In the genomic region with DNA sequence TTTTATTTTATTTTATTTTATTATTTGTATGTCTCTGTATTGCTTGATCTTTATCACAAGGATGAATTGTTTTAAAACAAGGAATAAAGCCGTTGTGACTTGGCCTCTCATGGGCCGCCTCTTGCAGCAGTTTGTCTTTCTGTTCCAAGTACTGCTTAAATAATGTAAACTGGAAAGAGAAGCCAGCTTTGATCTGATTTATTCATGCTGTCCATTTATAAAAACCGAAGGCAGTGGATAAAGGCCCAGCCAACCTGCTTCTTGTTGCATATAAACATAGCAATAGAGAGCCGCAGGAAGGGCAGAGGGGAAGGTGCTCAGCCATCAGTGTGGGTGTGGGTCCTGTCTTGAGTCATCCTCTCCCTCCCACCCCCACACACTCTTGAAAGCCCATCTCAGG, we compare ENCODE assay signal across 25 cellular contexts.
A peak's percentile ranks its signal among the peaks of the same experiment; 100 is the strongest.
DNase-seq lines count a peak whose midpoint lies in the region; ATAC-seq, FAIRE-seq and TF ChIP-seq lines count a peak whose summit lies in the region.
"Had no signal": no experiment of that assay in that cellular context is flagged by ENCODE, and none has a peak within 500 bp of the region (broad histone marks: within the 10 kb centered on the region; RNA-seq: fewer than 3 reads in every experiment).

No MANE protein-coding gene starts in this region.

- no peak overlapping the region for H3K56ac ChIP-seq in H1 (replicated peaks; ENCODE audit: insufficient read length, low read depth, low read length)

- ATAC-seq in stimulated activated naive CD8-positive, alpha-beta T cell treated with anti-CD3 and anti-CD28 coated beads, Interleukin-15, Interleukin-2, amounts not matched to agents 100 U/mL and 50 U/mL, for 24 hours: peak; percentile 46
- no peak for ATAC-seq in stimulated activated naive CD8-positive, alpha-beta T cell treated with anti-CD3 and anti-CD28 coated beads, Interleukin-15, amount 100 ng/mL, for 72 hours
- ATAC-seq: A549, GM23338 had no signal

- H2AFZ ChIP-seq in H1 (ENCODE audit: low read length) (0 out of 2 replicates have a peak overlapping the region, but pooled peaks have one; percentile 44), neural progenitor cell (replicated peaks) (peak overlapping the region; percentile 34), Karpas-422 (ENCODE audit: low read length) (no peak overlapping the region)

- no peak for DNase-seq in stimulated activated naive CD8-positive, alpha-beta T cell treated with anti-CD3 and anti-CD28 coated beads, Interleukin-15, Interleukin-2, amounts not matched to agents 100 U/mL and 50 U/mL, for 24 hours
- no peak for DNase-seq in stimulated activated naive CD8-positive, alpha-beta T cell treated with anti-CD3 and anti-CD28 coated beads, Interleukin-15, amount 100 ng/mL, for 72 hours
- DNase-seq in H1 (ENCODE audit: low read depth in 1 of 2, low spot score in 2 of 2) (no peak), left kidney (ENCODE audit: low read depth, low spot score) (peak; percentile 29), neural progenitor cell (ENCODE audit: low spot score) (no peak), sigmoid colon (no peak), Karpas-422 (no peak)
- no peak for DNase-seq in effector CD8-positive, alpha-beta T cell (lab: John Stamatoyannopoulos, UW)
- DNase-seq: ACHN; AML-193; BE2C; Calu3; CD4-positive, alpha-beta T cell; CD8-positive, alpha-beta memory T cell; DMS53; DMS79 treated with DMSO at 0.1 percent for 48 hours; GF-D8; HCEC 1CT had no signal

- no peak overlapping the region for H3K18ac ChIP-seq in H1 (ENCODE audit: extremely low read depth, low read length)

- peaks cover 0 to 2% (median 0%) of the 10 kb centered on the region in 4 experiments; a peak in 1 of 7 replicates for H3K4me1 ChIP-seq in H1 (replicated peaks in 1 of 4; ENCODE audit: control insufficient read depth in 3 of 4, insufficient read depth in 4 of 4, low read length in 3 of 4)
- no peaks in the 10 kb centered on the region for H3K4me1 ChIP-seq in neural progenitor cell
- H3K4me1 ChIP-seq in sigmoid colon: peaks cover 0 to 9% (median 0%) of the 10 kb centered on the region in 4 donors
- no peaks in the 10 kb centered on the region for H3K4me1 ChIP-seq in Karpas-422 (ENCODE audit: low read length)
- H3K4me1 ChIP-seq: A549; BE2C; BLaER1 treated with 17β-estradiol and CSF1 and Interleukin-3, amounts not matched to agents 10 nM and 100 nM had no signal

- H3K36me3 ChIP-seq in H1 (ENCODE audit: control insufficient read depth in 2 of 4, insufficient read depth in 4 of 4, low read length in 3 of 4) (no peaks in the 10 kb centered on the region), neural progenitor cell (no peaks in the 10 kb centered on the region), sigmoid colon (no peaks in the 10 kb centered on the region), Karpas-422 (ENCODE audit: insufficient read depth, low read length) (no peaks in the 10 kb centered on the region)
- H3K36me3 ChIP-seq: BE2C; BLaER1 treated with 17β-estradiol and CSF1 and Interleukin-3, amounts not matched to agents 10 nM and 100 nM had no signal

- no peak overlapping the region for H2AK5ac ChIP-seq in H1 (ENCODE audit: low read depth, low read length)

- no peaks in the 10 kb centered on the region for H3K79me1 ChIP-seq in H1 (ENCODE audit: low read depth, low read length)

- no peak overlapping the region for H2BK12ac ChIP-seq in H1 (ENCODE audit: low read depth, low read length)

- H3K23me2 ChIP-seq in H1 (ENCODE audit: low read depth, low read length): no peaks in the 10 kb centered on the region

- no peak overlapping the region for H3K4me2 ChIP-seq in H1 (ENCODE audit: insufficient read depth in 1 of 2, low read depth in 2 of 2, low read length in 2 of 2)
- no peak overlapping the region for H3K4me2 ChIP-seq in neural progenitor cell
- no peak overlapping the region for H3K4me2 ChIP-seq in Karpas-422 (ENCODE audit: low read depth, low read length, poor library complexity, severe bottlenecking)
- H3K4me2 ChIP-seq: A549; BLaER1 treated with 17β-estradiol and CSF1 and Interleukin-3, amounts not matched to agents 10 nM and 100 nM; GM23338 had no signal

- H3K9ac ChIP-seq in H1 (replicated peaks in 1 of 4; ENCODE audit: extremely low read depth in 1 of 4, low read depth in 3 of 4, low read length in 3 of 4): no peak overlapping the region
- no peak overlapping the region for H3K9ac ChIP-seq in neural progenitor cell
- no peak overlapping the region for H3K9ac ChIP-seq in Karpas-422 (ENCODE audit: low read length)
- H3K9ac ChIP-seq: BLaER1 treated with 17β-estradiol and CSF1 and Interleukin-3, amounts not matched to agents 10 nM and 100 nM had no signal

- no peaks in the 10 kb centered on the region for H3F3A ChIP-seq in neural progenitor cell (ENCODE audit: low read depth)

- TF ChIP-seq EP300 in H1 (IDR thresholded peaks at IDR 0.05; ENCODE audit: borderline replicate concordance in 1 of 2, low read depth in 2 of 2, low read length in 2 of 2) (no peak), sigmoid colon (IDR thresholded peaks at IDR 0.05) (peak in 1 of 4 donors; percentile 47)

- POLR2A ChIA-PET in H1 (lab: Charles Lee; ENCODE audit: partially characterized antibody): no interaction called here

- no peak overlapping the region for H4K5ac ChIP-seq in H1 (ENCODE audit: insufficient read length, low read depth, low read length)

- H3K4me3 ChIP-seq in H1 (ENCODE audit: extremely low read depth in 1 of 4, insufficient read depth in 2 of 4, low read depth in 3 of 4, low read length in 4 of 4) (no peak overlapping the region), neural progenitor cell (no peak overlapping the region), sigmoid colon (no peak overlapping the region), Karpas-422 (ENCODE audit: low read length) (no peak overlapping the region)
- H3K4me3 ChIP-seq: A549; BLaER1 treated with 17β-estradiol and CSF1 and Interleukin-3, amounts not matched to agents 10 nM and 100 nM; GM23338 had no signal

- TF ChIP-seq CTCF in H1 (IDR thresholded peaks at IDR 0.05; ENCODE audit: control extremely low read depth in 1 of 3, insufficient read depth in 1 of 3, low read depth in 1 of 3, low read length in 3 of 3) (no peak), neural progenitor cell (IDR thresholded peaks at IDR 0.05) (no peak), sigmoid colon (IDR thresholded peaks at IDR 0.05) (no peak)

- H3K27me3 ChIP-seq in H1 (replicated peaks in 1 of 4; ENCODE audit: control insufficient read depth in 3 of 4, extremely low read depth in 1 of 4, insufficient read depth in 3 of 4, low read length in 3 of 4) (no peaks in the 10 kb centered on the region), neural progenitor cell (no peaks in the 10 kb centered on the region), sigmoid colon (no peaks in the 10 kb centered on the region), Karpas-422 (ENCODE audit: low read length) (no peaks in the 10 kb centered on the region)
- H3K27me3 ChIP-seq: BE2C; BLaER1 treated with 17β-estradiol and CSF1 and Interleukin-3, amounts not matched to agents 10 nM and 100 nM had no signal

- H3K27me3 Mint-ChIP-seq in stimulated activated naive CD8-positive, alpha-beta T cell treated with anti-CD3 and anti-CD28 coated beads, Interleukin-15, amount 100 ng/mL, for 72 hours: no peaks in the 10 kb centered on the region
- H3K27me3 Mint-ChIP-seq in neural progenitor cell (ENCODE audit: insufficient read depth, low read depth): peaks cover 4% of the 10 kb centered on the region
- H3K27me3 Mint-ChIP-seq: CD4-positive, alpha-beta T cell had no signal

- H3K79me2 ChIP-seq in H1 (ENCODE audit: control insufficient read depth in 1 of 2, insufficient read depth in 2 of 2, low read length in 2 of 2) (no peaks in the 10 kb centered on the region), neural progenitor cell (ENCODE audit: low read depth) (no peaks in the 10 kb centered on the region), Karpas-422 (ENCODE audit: low read length) (no peaks in the 10 kb centered on the region)

- H3K9me3 ChIP-seq in H1 (ENCODE audit: insufficient read depth in 2 of 2, low read depth in 1 of 2, low read length in 1 of 2): no peaks in the 10 kb centered on the region
- H3K9me3 ChIP-seq in neural progenitor cell (ENCODE audit: low read depth): no peaks in the 10 kb centered on the region
- no peaks in the 10 kb centered on the region for H3K9me3 ChIP-seq in sigmoid colon
- no peaks in the 10 kb centered on the region for H3K9me3 ChIP-seq in Karpas-422 (ENCODE audit: low read length)
- H3K9me3 ChIP-seq: BE2C had no signal

- H3K4me1 Mint-ChIP-seq in stimulated activated naive CD8-positive, alpha-beta T cell treated with anti-CD3 and anti-CD28 coated beads, Interleukin-15, amount 100 ng/mL, for 72 hours: peaks cover 7% of the 10 kb centered on the region
- H3K4me1 Mint-ChIP-seq in neural progenitor cell: no peaks in the 10 kb centered on the region
- H3K4me1 Mint-ChIP-seq: CD14-positive monocyte; CD8-positive, alpha-beta memory T cell had no signal

- no peak overlapping the region for H3K4ac ChIP-seq in H1 (replicated peaks; ENCODE audit: insufficient read length, low read depth, low read length)

- H2BK20ac ChIP-seq in H1 (ENCODE audit: low read length): no peak overlapping the region

- no peak overlapping the region for H4K8ac ChIP-seq in H1 (ENCODE audit: extremely low read depth, insufficient read depth, low read length)

- H4K20me1 ChIP-seq in H1 (replicated peaks in 1 of 2; ENCODE audit: control insufficient read depth in 1 of 2, insufficient read depth in 2 of 2, low read length in 2 of 2) (no peaks in the 10 kb centered on the region), neural progenitor cell (ENCODE audit: low read depth) (no peaks in the 10 kb centered on the region), Karpas-422 (ENCODE audit: insufficient read depth, low read depth, low read length) (no peaks in the 10 kb centered on the region)
- H4K20me1 ChIP-seq: BLaER1 treated with 17β-estradiol and CSF1 and Interleukin-3, amounts not matched to agents 10 nM and 100 nM had no signal

- peak overlapping the region in 1 of 2 donors; percentile 27 for H3K27ac Mint-ChIP-seq in stimulated activated naive CD8-positive, alpha-beta T cell treated with anti-CD3 and anti-CD28 coated beads, Interleukin-15, amount 100 ng/mL, for 72 hours
- H3K27ac Mint-ChIP-seq in neural progenitor cell: no peak overlapping the region
- H3K27ac Mint-ChIP-seq: CD14-positive monocyte; CD4-positive, alpha-beta T cell; CD8-positive, alpha-beta memory T cell; GM23338 had no signal

- CTCF ChIA-PET in H1 (lab: Charles Lee; ENCODE audit: partially characterized antibody): interaction anchor here (0.6 kb wide), 1 partner anchor 511 kb away, joined by 3 read pairs; no protein-coding TSS in a partner anchor

- H3K9me2 ChIP-seq in Karpas-422 (replicated peaks; ENCODE audit: insufficient read depth, low read length): no peaks in the 10 kb centered on the region

- no peak overlapping the region for H2BK15ac ChIP-seq in H1 (ENCODE audit: low read length)

- no peaks in the 10 kb centered on the region for H3K36me3 Mint-ChIP-seq in neural progenitor cell
- H3K36me3 Mint-ChIP-seq: CD14-positive monocyte had no signal

- TF ChIP-seq RAD21 in H1 (IDR thresholded peaks at IDR 0.05 in 1 of 2, conservative IDR thresholded peaks at IDR 0.05 in 1 of 2; ENCODE audit: low read depth in 2 of 2, low read length in 2 of 2): no peak

- intact Hi-C loops in sigmoid colon (cut with DNase I): loop anchor here (10.0 kb wide), 1 partner anchor 123 kb away; no protein-coding TSS in a partner anchor

- H3K27ac ChIP-seq in H1 (ENCODE audit: low read depth, low read length) (no peak overlapping the region), neural progenitor cell (no peak overlapping the region), sigmoid colon (peak overlapping the region in 2 of 4 donors; percentile 23 to 29), Karpas-422 (ENCODE audit: low read length) (no peak overlapping the region)
- H3K27ac ChIP-seq: A549; BLaER1 treated with 17β-estradiol and CSF1 and Interleukin-3, amounts not matched to agents 10 nM and 100 nM had no signal

- no peak overlapping the region for H3K14ac ChIP-seq in H1 (ENCODE audit: insufficient read length)

- TF ChIP-seq POLR2A in H1 (IDR thresholded peaks at IDR 0.05; ENCODE audit: control extremely low read depth in 1 of 2, low read depth in 2 of 2, low read length in 2 of 2) (no peak), sigmoid colon (IDR thresholded peaks at IDR 0.05) (no peak)

- H4K91ac ChIP-seq in H1 (replicated peaks; ENCODE audit: insufficient read length, low read length): no peak overlapping the region

- no peak overlapping the region for H2BK5ac ChIP-seq in H1 (ENCODE audit: low read depth, low read length)

- H2BK120ac ChIP-seq in H1 (replicated peaks; ENCODE audit: low read depth, low read length): no peak overlapping the region

- H3K23ac ChIP-seq in H1 (ENCODE audit: insufficient read length): no peak overlapping the region

- peaks cover 0 to 5% of the 10 kb centered on the region in 2 donors for H3K9me3 Mint-ChIP-seq in stimulated activated naive CD8-positive, alpha-beta T cell treated with anti-CD3 and anti-CD28 coated beads, Interleukin-15, amount 100 ng/mL, for 72 hours
- peaks cover 10% of the 10 kb centered on the region for H3K9me3 Mint-ChIP-seq in neural progenitor cell
- H3K9me3 Mint-ChIP-seq: CD8-positive, alpha-beta memory T cell had no signal

- no peak overlapping the region for H3K4me3 Mint-ChIP-seq in stimulated activated naive CD8-positive, alpha-beta T cell treated with anti-CD3 and anti-CD28 coated beads, Interleukin-15, amount 100 ng/mL, for 72 hours
- H3K4me3 Mint-ChIP-seq in neural progenitor cell: no peak overlapping the region
- H3K4me3 Mint-ChIP-seq: CD14-positive monocyte; CD4-positive, alpha-beta T cell; GM23338 had no signal

- 62% methylated on average over 4 of the region's 4 CpGs; no CpG with 5 or more reads in 1 of the 2 experiments for WGBS in H1 (ENCODE audit: extremely low coverage in 1 of 2, insufficient coverage in 1 of 2, insufficient read length in 1 of 2, insufficient replicate concordance in 2 of 2, low coverage in 1 of 2, low lambda C conversion rate in 2 of 2, missing lambda C conversion rate in 1 of 2), 2 experiments
- 67% methylated on average over 4 of the region's 4 CpGs for WGBS in sigmoid colon, 2 donors

- no peak for FAIRE-seq in H1 (lab: Jason Lieb, UNC)
- FAIRE-seq: GM12891, GM18507, H54 had no signal
